Comparison of ENCODE assay signal across 8 cellular contexts in genomic region chr1:147928236-147929132, GRCh38. TPM values are rescaled to one million over a fixed set of nuclear protein-coding genes. Genes with fewer than 3 reads are reported as not detected.
DNase-seq lines count a peak whose midpoint lies in the region; ATAC-seq and TF ChIP-seq lines count a peak whose summit lies in the region.
"Not testable (repeated sequence)": the region's sequence is repeated elsewhere in the genome, so short reads cannot be mapped to it uniquely, and the experiment has no call there.

TSS of gene GPR89B (plus strand) at chr1:147928420. CDS start at chr1:147928537, 117 bp downstream.

- H3K9ac ChIP-seq in BLaER1 treated with 17β-estradiol and CSF1 and Interleukin-3, amounts not matched to agents 10 nM and 100 nM = peak within 1 kb of the TSS; percentile 75 to 90 (median 83); a peak in 21 of 22 replicates

- peak; percentile 96 for ATAC-seq in GM19351 (IDR thresholded peaks at IDR 0.05; ENCODE audit: unreplicated experiment)
- ATAC-seq in HG03521 (IDR thresholded peaks at IDR 0.05; ENCODE audit: unreplicated experiment) = peak; percentile 95
- ATAC-seq in left lung = peak; percentile 100

- intact Hi-C loops in left lung (cut with DNase I) = not testable (repeated sequence)

- TF ChIP-seq CTCF in left lung (IDR thresholded peaks at IDR 0.05) = not testable (repeated sequence)

- H3K4me1 ChIP-seq in BLaER1 treated with 17β-estradiol and CSF1 and Interleukin-3, amounts not matched to agents 10 nM and 100 nM = peaks cover 0 to 15% (median 14%) of the 10 kb centered on the region in 10 experiments; a peak in 17 of 20 replicates
- H3K4me1 ChIP-seq in left lung = peaks cover 6 to 12% of the 10 kb centered on the region in 2 donors

- H4K20me1 ChIP-seq in BLaER1 treated with 17β-estradiol and CSF1 and Interleukin-3, amounts not matched to agents 10 nM and 100 nM = peaks cover 0 to 17% (median 0%) of the 10 kb centered on the region in 11 experiments; a peak in 5 of 22 replicates

- not testable (repeated sequence) for H3K36me3 ChIP-seq in BLaER1 treated with 17β-estradiol and CSF1 and Interleukin-3, amounts not matched to agents 10 nM and 100 nM; left lung

- not testable (repeated sequence) for H3K27me3 ChIP-seq in BLaER1 treated with 17β-estradiol and CSF1 and Interleukin-3, amounts not matched to agents 10 nM and 100 nM; left lung

- not testable (repeated sequence) for H3K9me3 ChIP-seq in BLaER1 treated with 17β-estradiol and CSF1 and Interleukin-3, amounts not matched to agents 10 nM and 100 nM (replicated peaks in 1 of 11); left lung

- DNase-seq in NCI-H748 (lab: John Stamatoyannopoulos, UW; ENCODE audit: unreplicated experiment) (peak; percentile 95), dermis blood vessel endothelial cell (peak; percentile 86), left lung (peak; percentile 95 to 98)
- DNase-seq in activated CD4-positive, alpha-beta T cell treated with anti-CD3 and anti-CD28 coated beads, Interleukin-2, amount 50 U/mL, for 1 hour = peak; percentile 88
- peak; percentile 92 for DNase-seq in stimulated activated CD4-positive, alpha-beta T cell treated with anti-CD3 and anti-CD28 coated beads, Interleukin-2, amount 100 ng/mL, for 4 hours (ENCODE audit: low read depth)

- H3K4me3 ChIP-seq in BLaER1 treated with 17β-estradiol and CSF1 and Interleukin-3, amounts not matched to agents 10 nM and 100 nM = peak within 1 kb of the TSS; percentile 76 to 91 (median 85)
- H3K4me3 ChIP-seq in left lung = peak within 1 kb of the TSS; percentile 57 to 85

- H3K4me2 ChIP-seq in BLaER1 treated with 17β-estradiol and CSF1 and Interleukin-3, amounts not matched to agents 10 nM and 100 nM = peak within 1 kb of the TSS; percentile 72 to 86 (median 79)

- H3K27ac ChIP-seq in BLaER1 treated with 17β-estradiol and CSF1 and Interleukin-3, amounts not matched to agents 10 nM and 100 nM = peak within 1 kb of the TSS in 10 of 11 experiments; percentile 67 to 83 (median 76); a peak in 20 of 22 replicates
- H3K27ac ChIP-seq in left lung = peak within 1 kb of the TSS; percentile 76 to 77

RNA-seq across cellular contexts. Expression of gene GPR89B, which starts in this region (rescaled TPM):
- total RNA-seq in dermis blood vessel endothelial cell (11.4 and 16.0 TPM in 2 replicates), left lung (10 to 100 TPM; 14.2 to 14.5 TPM)

Comparison
In these comparisons a context has a peak if more than half of its experiments do, and no peak if none do; other contexts are left out.
1. Peak in every context shown above with its lines: DNase-seq, ATAC-seq, H3K4me3 ChIP-seq and H3K27ac ChIP-seq.